1 cellular context compared by ENCODE assay signal in the genomic region with DNA sequence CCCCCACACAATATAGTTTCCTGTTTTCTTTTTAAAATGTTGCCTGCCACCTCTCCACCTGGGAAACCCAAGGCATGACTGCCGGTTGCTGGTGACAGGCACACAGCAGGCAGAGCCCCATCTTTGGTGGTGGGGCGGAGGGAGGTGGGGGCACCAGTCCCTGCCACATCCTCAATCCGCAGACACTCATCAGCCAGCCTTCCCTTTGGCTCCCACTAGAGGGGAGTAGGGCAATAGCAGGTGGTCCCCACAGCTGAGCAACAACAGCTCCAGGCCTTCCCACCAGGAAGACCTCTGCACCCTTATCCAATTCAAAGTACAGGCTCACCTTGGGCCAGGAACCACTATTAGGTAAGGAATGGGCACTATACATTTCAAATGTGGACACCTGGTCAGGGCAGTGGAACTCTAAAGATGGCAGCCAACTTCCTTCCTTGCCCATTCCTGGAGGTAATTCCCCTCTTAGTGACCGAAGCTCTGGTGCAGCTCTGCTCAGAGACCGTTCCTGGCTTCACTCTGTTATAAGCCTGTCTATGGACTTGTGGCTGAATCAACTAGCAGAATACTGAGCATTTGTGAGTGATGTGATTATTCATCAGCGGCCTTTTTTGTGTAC.
TF ChIP-seq lines count a peak whose summit lies in the region.

No MANE protein-coding gene starts in this region.

TF ChIP-seq in GM23338, 12 proteins besides CTCF, POLR2A, EP300 and RAD21 (continued from another document):
- TF ChIP-seq, protein P1, sequence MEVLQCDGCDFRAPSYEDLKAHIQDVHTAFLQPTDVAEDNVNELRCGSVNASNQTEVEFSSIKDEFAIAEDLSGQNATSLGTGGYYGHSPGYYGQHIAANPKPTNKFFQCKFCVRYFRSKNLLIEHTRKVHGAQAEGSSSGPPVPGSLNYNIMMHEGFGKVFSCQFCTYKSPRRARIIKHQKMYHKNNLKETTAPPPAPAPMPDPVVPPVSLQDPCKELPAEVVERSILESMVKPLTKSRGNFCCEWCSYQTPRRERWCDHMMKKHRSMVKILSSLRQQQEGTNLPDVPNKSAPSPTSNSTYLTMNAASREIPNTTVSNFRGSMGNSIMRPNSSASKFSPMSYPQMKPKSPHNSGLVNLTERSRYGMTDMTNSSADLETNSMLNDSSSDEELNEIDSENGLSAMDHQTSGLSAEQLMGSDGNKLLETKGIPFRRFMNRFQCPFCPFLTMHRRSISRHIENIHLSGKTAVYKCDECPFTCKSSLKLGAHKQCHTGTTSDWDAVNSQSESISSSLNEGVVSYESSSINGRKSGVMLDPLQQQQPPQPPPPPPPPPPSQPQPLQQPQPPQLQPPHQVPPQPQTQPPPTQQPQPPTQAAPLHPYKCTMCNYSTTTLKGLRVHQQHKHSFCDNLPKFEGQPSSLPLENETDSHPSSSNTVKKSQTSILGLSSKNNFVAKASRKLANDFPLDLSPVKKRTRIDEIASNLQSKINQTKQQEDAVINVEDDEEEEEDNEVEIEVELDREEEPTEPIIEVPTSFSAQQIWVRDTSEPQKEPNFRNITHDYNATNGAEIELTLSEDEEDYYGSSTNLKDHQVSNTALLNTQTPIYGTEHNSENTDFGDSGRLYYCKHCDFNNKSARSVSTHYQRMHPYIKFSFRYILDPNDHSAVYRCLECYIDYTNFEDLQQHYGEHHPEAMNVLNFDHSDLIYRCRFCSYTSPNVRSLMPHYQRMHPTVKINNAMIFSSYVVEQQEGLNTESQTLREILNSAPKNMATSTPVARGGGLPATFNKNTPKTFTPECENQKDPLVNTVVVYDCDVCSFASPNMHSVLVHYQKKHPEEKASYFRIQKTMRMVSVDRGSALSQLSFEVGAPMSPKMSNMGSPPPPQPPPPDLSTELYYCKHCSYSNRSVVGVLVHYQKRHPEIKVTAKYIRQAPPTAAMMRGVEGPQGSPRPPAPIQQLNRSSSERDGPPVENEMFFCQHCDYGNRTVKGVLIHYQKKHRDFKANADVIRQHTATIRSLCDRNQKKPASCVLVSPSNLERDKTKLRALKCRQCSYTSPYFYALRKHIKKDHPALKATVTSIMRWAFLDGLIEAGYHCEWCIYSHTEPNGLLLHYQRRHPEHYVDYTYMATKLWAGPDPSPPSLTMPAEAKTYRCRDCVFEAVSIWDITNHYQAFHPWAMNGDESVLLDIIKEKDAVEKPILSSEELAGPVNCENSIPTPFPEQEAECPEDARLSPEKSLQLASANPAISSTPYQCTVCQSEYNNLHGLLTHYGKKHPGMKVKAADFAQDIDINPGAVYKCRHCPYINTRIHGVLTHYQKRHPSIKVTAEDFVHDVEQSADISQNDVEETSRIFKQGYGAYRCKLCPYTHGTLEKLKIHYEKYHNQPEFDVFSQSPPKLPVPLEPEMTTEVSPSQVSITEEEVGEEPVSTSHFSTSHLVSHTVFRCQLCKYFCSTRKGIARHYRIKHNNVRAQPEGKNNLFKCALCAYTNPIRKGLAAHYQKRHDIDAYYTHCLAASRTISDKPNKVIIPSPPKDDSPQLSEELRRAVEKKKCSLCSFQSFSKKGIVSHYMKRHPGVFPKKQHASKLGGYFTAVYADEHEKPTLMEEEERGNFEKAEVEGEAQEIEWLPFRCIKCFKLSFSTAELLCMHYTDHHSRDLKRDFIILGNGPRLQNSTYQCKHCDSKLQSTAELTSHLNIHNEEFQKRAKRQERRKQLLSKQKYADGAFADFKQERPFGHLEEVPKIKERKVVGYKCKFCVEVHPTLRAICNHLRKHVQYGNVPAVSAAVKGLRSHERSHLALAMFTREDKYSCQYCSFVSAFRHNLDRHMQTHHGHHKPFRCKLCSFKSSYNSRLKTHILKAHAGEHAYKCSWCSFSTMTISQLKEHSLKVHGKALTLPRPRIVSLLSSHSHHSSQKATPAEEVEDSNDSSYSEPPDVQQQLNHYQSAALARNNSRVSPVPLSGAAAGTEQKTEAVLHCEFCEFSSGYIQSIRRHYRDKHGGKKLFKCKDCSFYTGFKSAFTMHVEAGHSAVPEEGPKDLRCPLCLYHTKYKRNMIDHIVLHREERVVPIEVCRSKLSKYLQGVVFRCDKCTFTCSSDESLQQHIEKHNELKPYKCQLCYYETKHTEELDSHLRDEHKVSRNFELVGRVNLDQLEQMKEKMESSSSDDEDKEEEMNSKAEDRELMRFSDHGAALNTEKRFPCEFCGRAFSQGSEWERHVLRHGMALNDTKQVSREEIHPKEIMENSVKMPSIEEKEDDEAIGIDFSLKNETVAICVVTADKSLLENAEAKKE (CRISPR knock-in tag; IDR thresholded peaks at IDR 0.05): no peak
- TF ChIP-seq EZH2phosphoT487 (IDR thresholded peaks at IDR 0.05; ENCODE audit: unreplicated experiment): no peak
